8 cellular contexts compared by ENCODE assay signal in the genomic region with DNA sequence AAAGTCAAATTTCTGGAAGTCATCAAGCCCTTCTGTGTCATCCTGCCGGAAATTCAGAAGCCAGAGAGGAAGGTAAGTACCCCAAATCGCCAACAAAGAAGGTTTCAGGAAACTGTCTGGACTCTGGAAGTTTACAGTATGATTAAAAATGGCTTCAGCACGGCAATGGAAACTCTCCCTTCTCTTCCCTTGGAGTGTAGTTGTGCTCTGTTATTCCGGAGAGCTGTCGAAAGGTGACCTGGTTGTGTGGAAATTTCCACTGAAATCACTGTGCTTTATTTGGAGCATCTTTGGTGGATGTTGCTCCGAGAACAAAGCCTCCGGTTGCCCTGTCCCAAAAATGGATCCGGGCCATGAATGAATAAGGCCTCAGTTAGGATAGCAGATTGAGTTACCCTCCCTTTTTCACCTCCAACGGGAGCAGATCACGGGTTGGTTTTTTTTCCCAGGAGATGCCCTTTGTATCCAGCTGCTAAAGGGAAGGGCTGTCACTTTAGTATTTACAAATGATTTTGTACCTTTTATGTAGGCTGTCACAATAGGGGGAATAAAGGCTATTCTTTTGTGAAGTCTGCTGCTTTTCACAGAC. TPM values are rescaled to one million over a fixed set of nuclear protein-coding genes. Genes with fewer than 3 reads are reported as not detected.
DNase-seq lines count a peak whose midpoint lies in the region; ATAC-seq, FAIRE-seq and TF ChIP-seq lines count a peak whose summit lies in the region.

No MANE protein-coding gene starts in this region.

- H3K4me3 ChIP-seq in CD8-positive, alpha-beta memory T cell (ENCODE audit: low read length): peak overlapping the region; percentile 79
- H3K4me3 ChIP-seq in Loucy (ENCODE audit: low read length, poor library complexity, severe bottlenecking): peak overlapping the region; percentile 97

- H3K9me3 Mint-ChIP-seq in CD8-positive, alpha-beta memory T cell: no peaks in the 10 kb centered on the region
- H3K9me3 Mint-ChIP-seq in memory B cell: no peaks in the 10 kb centered on the region

- POLR2A ChIA-PET in CD8-positive, alpha-beta memory T cell (lab: Charles Lee): interaction anchor here (0.9 to 1.0 kb wide), 2 partner anchors 22 to 100 kb away, joined by 3 to 4 read pairs; no protein-coding TSS in a partner anchor

- H3K4me2 ChIP-seq in Loucy (ENCODE audit: low read depth, low read length, poor library complexity, severe bottlenecking): peak overlapping the region; percentile 100

- TF ChIP-seq CTCF in Loucy (conservative IDR thresholded peaks at IDR 0.05; ENCODE audit: low read length) (no peak), D721Med (IDR thresholded peaks at IDR 0.05; ENCODE audit: insufficient read depth, missing control alignments) (no peak)

- H3K36me3 Mint-ChIP-seq in CD8-positive, alpha-beta memory T cell: peaks cover 0 to 46% (median 15%) of the 10 kb centered on the region in 3 donors
- peaks cover 13% of the 10 kb centered on the region for H3K36me3 Mint-ChIP-seq in memory B cell

- no peaks in the 10 kb centered on the region for H3K27me3 ChIP-seq in CD8-positive, alpha-beta memory T cell (ENCODE audit: insufficient read depth, low read length, poor library complexity, severe bottlenecking)
- H3K27me3 ChIP-seq in Loucy (ENCODE audit: insufficient read depth, low read length, poor library complexity, severe bottlenecking): peaks cover 5% of the 10 kb centered on the region

- H3K27me3 Mint-ChIP-seq in CD8-positive, alpha-beta memory T cell: no peaks in the 10 kb centered on the region
- no peaks in the 10 kb centered on the region for H3K27me3 Mint-ChIP-seq in memory B cell

- peaks cover 38% of the 10 kb centered on the region for H3K4me1 ChIP-seq in CD8-positive, alpha-beta memory T cell (ENCODE audit: insufficient read depth, low read length)
- H3K4me1 ChIP-seq in Loucy (ENCODE audit: insufficient read depth, low read length, poor library complexity, severe bottlenecking): peaks cover 47% of the 10 kb centered on the region

- peak overlapping the region; percentile 100 for H3K9ac ChIP-seq in Loucy (ENCODE audit: low read depth, low read length, poor library complexity, severe bottlenecking)

- H3K36me3 ChIP-seq in CD8-positive, alpha-beta memory T cell (ENCODE audit: insufficient read depth, low read length): peaks cover 22% of the 10 kb centered on the region
- peaks cover 21% of the 10 kb centered on the region for H3K36me3 ChIP-seq in Loucy (ENCODE audit: insufficient read depth, low read length)

- peaks cover 42 to 52% (median 44%) of the 10 kb centered on the region in 3 donors for H3K4me1 Mint-ChIP-seq in CD8-positive, alpha-beta memory T cell
- H3K4me1 Mint-ChIP-seq in memory B cell: peaks cover 33% of the 10 kb centered on the region

- peaks cover 64% of the 10 kb centered on the region for H3K79me2 ChIP-seq in Loucy (ENCODE audit: insufficient read depth, low read length)

- no peak for DNase-seq in CD8-positive, alpha-beta memory T cell
- no peak for DNase-seq in caudate nucleus (lab: John Stamatoyannopoulos, UW)
- no peak for DNase-seq in memory B cell (ENCODE audit: low spot score in 2 of 2)
- DNase-seq in ecto neural progenitor cell (ENCODE audit: low spot score): no peak
- no peak for DNase-seq in stimulated activated CD4-positive, alpha-beta T cell treated with anti-CD3 and anti-CD28 coated beads, Interleukin-2, amount 100 ng/mL, for 24 hours
- no peak for DNase-seq in A172 (ENCODE audit: low spot score)
- DNase-seq in D721Med (ENCODE audit: insufficient read length, low spot score): no peak

- H3F3A ChIP-seq in Loucy (ENCODE audit: low read depth): no peaks in the 10 kb centered on the region

- no peaks in the 10 kb centered on the region for H3K9me3 ChIP-seq in CD8-positive, alpha-beta memory T cell (ENCODE audit: low read length)
- no peaks in the 10 kb centered on the region for H3K9me3 ChIP-seq in Loucy (ENCODE audit: insufficient read depth, low read depth, low read length)

- peak overlapping the region; percentile 71; the same call in 1 of the 2 replicates for H2AFZ ChIP-seq in Loucy (ENCODE audit: low read length)

- no peaks in the 10 kb centered on the region for H3K9me2 ChIP-seq in Loucy (replicated peaks; ENCODE audit: low read depth, low read length)

- H3K27ac ChIP-seq in CD8-positive, alpha-beta memory T cell (ENCODE audit: low read depth, low read length): peak overlapping the region; percentile 89
- H3K27ac ChIP-seq in caudate nucleus (ENCODE audit: low read depth, low read length): peak overlapping the region; percentile 79

- H3K4me3 Mint-ChIP-seq in CD8-positive, alpha-beta memory T cell: peak overlapping the region; percentile 87 to 100 (median 98)
- peak overlapping the region; percentile 97 for H3K4me3 Mint-ChIP-seq in memory B cell

- H4K20me1 ChIP-seq in Loucy (ENCODE audit: insufficient read depth, low read length, poor library complexity, severe bottlenecking): peaks cover 42% of the 10 kb centered on the region

- CTCF ChIA-PET in CD8-positive, alpha-beta memory T cell (lab: Charles Lee): interaction anchor here (0.8 to 1.7 kb wide), 6 partner anchors 13 to 65 kb away, joined by 3 to 5 read pairs (median 3); no protein-coding TSS in a partner anchor

- FAIRE-seq in D721Med (lab: Jason Lieb, UNC): no peak

- peak overlapping the region; percentile 94 to 100 (median 99) for H3K27ac Mint-ChIP-seq in CD8-positive, alpha-beta memory T cell
- H3K27ac Mint-ChIP-seq in memory B cell: peak overlapping the region; percentile 94

- ATAC-seq in memory B cell (ENCODE audit: low read depth): no peak

RNA-seq across cellular contexts. Expression of gene SEC61A1, which starts 0.7 kb away (rescaled TPM):
- total RNA-seq in CD8-positive, alpha-beta memory T cell: 100 to 1,000 TPM; 200 to 208 TPM
- 176 TPM for polyA plus RNA-seq in CD8-positive, alpha-beta memory T cell
- 296 and 324 TPM in 2 replicates for total RNA-seq in A172 (2014; rRNA removed; shearing (Covaris generic))
